2 cellular contexts compared by ENCODE assay signal in genomic region chr4:186201535-186202230, GRCh38.
TF ChIP-seq lines count a peak whose summit lies in the region.

No MANE protein-coding gene starts in this region.

TF ChIP-seq in K562, 482 proteins besides CTCF, POLR2A, EP300 and RAD21 (continues in another document):
- TF ChIP-seq KLF16 (IDR thresholded peaks at IDR 0.05) = 0 out of 2 replicates have a peak, but pooled peaks have one; percentile 21
- TF ChIP-seq ATF1 (CRISPR knock-in tag; IDR thresholded peaks at IDR 0.05) = no peak
- no peak for TF ChIP-seq ATF1 (tag; IDR thresholded peaks at IDR 0.05)
- no peak for TF ChIP-seq RERE (CRISPR knock-in tag; IDR thresholded peaks at IDR 0.05; ENCODE audit: borderline replicate concordance)
- TF ChIP-seq ZBTB7A (IDR thresholded peaks at IDR 0.05; ENCODE audit: borderline replicate concordance, control insufficient read depth, low read depth, low read length) = no peak
- TF ChIP-seq RREB1 (CRISPR knock-in tag; IDR thresholded peaks at IDR 0.05) = no peak
- TF ChIP-seq TEAD4 (IDR thresholded peaks at IDR 0.05; ENCODE audit: low read length) = no peak
- no peak for TF ChIP-seq TEAD4 (CRISPR knock-in tag; IDR thresholded peaks at IDR 0.05; ENCODE audit: borderline replicate concordance)
- no peak for TF ChIP-seq SAP30 (IDR thresholded peaks at IDR 0.05; ENCODE audit: borderline replicate concordance, insufficient read depth, low read depth, low read length, poor library complexity, severe bottlenecking)
- TF ChIP-seq ZNF511 (CRISPR knock-in tag; IDR thresholded peaks at IDR 0.05) = no peak
- no peak for TF ChIP-seq CCAR2 (IDR thresholded peaks at IDR 0.05; ENCODE audit: low read depth, low read length)
- no peak for TF ChIP-seq ELF4 (CRISPR knock-in tag; IDR thresholded peaks at IDR 0.05)
- no peak for TF ChIP-seq ELK3 (CRISPR knock-in tag; IDR thresholded peaks at IDR 0.05)
- no peak for TF ChIP-seq SMARCC2 (IDR thresholded peaks at IDR 0.05; ENCODE audit: low read depth)

TF ChIP-seq in HepG2, 621 proteins besides CTCF, POLR2A, EP300 and RAD21 (continues in another document):
- TF ChIP-seq ZNF713 (CRISPR knock-in tag; IDR thresholded peaks at IDR 0.05) (no peak), SNRNP70 (IDR thresholded peaks at IDR 0.05; ENCODE audit: low read depth, low read length) (no peak), GATAD2A (CRISPR knock-in tag; IDR thresholded peaks at IDR 0.05) (peak; percentile 64), ZNF879 (CRISPR knock-in tag; IDR thresholded peaks at IDR 0.05) (no peak), HNF1B (CRISPR knock-in tag; IDR thresholded peaks at IDR 0.05) (peak; percentile 39; the same call in 1 of the 2 replicates), SIN3A (IDR thresholded peaks at IDR 0.05; ENCODE audit: borderline replicate concordance, low read depth, low read length) (no peak), CEBPZ (IDR thresholded peaks at IDR 0.05; ENCODE audit: low read length) (no peak), RFX5 (IDR thresholded peaks at IDR 0.05; ENCODE audit: low read depth, low read length) (no peak), PLRG1 (conservative IDR thresholded peaks at IDR 0.05) (no peak), ARID2 (CRISPR knock-in tag; IDR thresholded peaks at IDR 0.05; ENCODE audit: borderline replicate concordance) (no peak), HNF4A (CRISPR knock-in tag; IDR thresholded peaks at IDR 0.05) (0 out of 2 replicates have a peak, but pooled peaks have one; percentile 14), ZNF24 (IDR thresholded peaks at IDR 0.05) (no peak), THRA (CRISPR knock-in tag; IDR thresholded peaks at IDR 0.05; ENCODE audit: borderline replicate concordance) (0 out of 2 replicates have a peak, but pooled peaks have one; percentile 21), SIX4 (CRISPR knock-in tag; IDR thresholded peaks at IDR 0.05) (no peak), ZNF251 (CRISPR knock-in tag; IDR thresholded peaks at IDR 0.05) (no peak), ZFAT (CRISPR knock-in tag; conservative IDR thresholded peaks at IDR 0.05) (no peak), ZNF275 (CRISPR knock-in tag; IDR thresholded peaks at IDR 0.05; ENCODE audit: borderline replicate concordance) (no peak), ZNF234 (CRISPR knock-in tag; conservative IDR thresholded peaks at IDR 0.05) (no peak), ZNF724P (CRISPR knock-in tag; IDR thresholded peaks at IDR 0.05; ENCODE audit: borderline replicate concordance) (no peak), ZNF720 (CRISPR knock-in tag; IDR thresholded peaks at IDR 0.05) (no peak), CREB1 (IDR thresholded peaks at IDR 0.05) (no peak), CREB1 (CRISPR knock-in tag; IDR thresholded peaks at IDR 0.05) (no peak), HDAC1 (CRISPR knock-in tag; IDR thresholded peaks at IDR 0.05) (peak; percentile 43), SALL2 (CRISPR knock-in tag; IDR thresholded peaks at IDR 0.05) (no peak), ZNF331 (CRISPR knock-in tag; IDR thresholded peaks at IDR 0.05) (peak; percentile 74), ZNF670 (CRISPR knock-in tag; IDR thresholded peaks at IDR 0.05; ENCODE audit: borderline replicate concordance) (no peak), ZNF792 (CRISPR knock-in tag; IDR thresholded peaks at IDR 0.05) (peak; percentile 31; the same call in 1 of the 2 replicates), WIZ (CRISPR knock-in tag; IDR thresholded peaks at IDR 0.05) (no peak), SIN3B (IDR thresholded peaks at IDR 0.05; ENCODE audit: low read length) (no peak), ZGPAT (CRISPR knock-in tag; IDR thresholded peaks at IDR 0.05) (no peak), ZNF710 (CRISPR knock-in tag; IDR thresholded peaks at IDR 0.05; ENCODE audit: borderline replicate concordance) (no peak), ZNF350 (CRISPR knock-in tag; IDR thresholded peaks at IDR 0.05; ENCODE audit: borderline replicate concordance, low read depth) (peak; percentile 42; the same call in 1 of the 2 replicates), ZSCAN9 (CRISPR knock-in tag; IDR thresholded peaks at IDR 0.05; ENCODE audit: borderline replicate concordance) (0 out of 2 replicates have a peak, but pooled peaks have one; percentile 24), DZIP1 (CRISPR knock-in tag; IDR thresholded peaks at IDR 0.05) (no peak), BORCS8-MEF2B (CRISPR knock-in tag; IDR thresholded peaks at IDR 0.05) (0 out of 2 replicates have a peak, but pooled peaks have one; percentile 46), CEBPB (IDR thresholded peaks at IDR 0.05; ENCODE audit: borderline replicate concordance, low read depth, low read length) (no peak), ZSCAN12 (CRISPR knock-in tag; IDR thresholded peaks at IDR 0.05) (no peak), HBP1 (CRISPR knock-in tag; IDR thresholded peaks at IDR 0.05; ENCODE audit: low read depth) (no peak), YY1 (IDR thresholded peaks at IDR 0.05; ENCODE audit: insufficient read depth, insufficient replicate concordance, low read depth, low read length) (peak; percentile 70), ZMYM4 (CRISPR knock-in tag; IDR thresholded peaks at IDR 0.05) (peak; percentile 87), RCOR2 (CRISPR knock-in tag; IDR thresholded peaks at IDR 0.05) (0 out of 2 replicates have a peak, but pooled peaks have one; percentile 30), LCORL (IDR thresholded peaks at IDR 0.05) (no peak), LCORL (CRISPR knock-in tag; IDR thresholded peaks at IDR 0.05) (0 out of 2 replicates have a peak, but pooled peaks have one; percentile 22), GPBP1L1 (CRISPR knock-in tag; IDR thresholded peaks at IDR 0.05) (no peak), SMAD3 (CRISPR knock-in tag; IDR thresholded peaks at IDR 0.05) (no peak), THAP11 (CRISPR knock-in tag; IDR thresholded peaks at IDR 0.05) (no peak)
